In genomic region chr3:13102386-13103345, GRCh38 we compare ENCODE assay signal across 24 cellular contexts.
"Had no signal": no experiment of that assay in that cellular context is flagged by ENCODE, and none has a peak within 500 bp of the region (broad histone marks: within the 10 kb centered on the region; RNA-seq: fewer than 3 reads in every experiment).

No MANE protein-coding gene starts in this region.

- H3K4me1 Mint-ChIP-seq: central memory CD8-positive, alpha-beta T cell; stimulated activated naive CD8-positive, alpha-beta T cell treated with anti-CD3 and anti-CD28 coated beads, Interleukin-15, amount 100 ng/mL, for 72 hours had no signal

- H3K27me3 Mint-ChIP-seq: activated naive CD8-positive, alpha-beta T cell; naive thymus-derived CD8-positive, alpha-beta T cell; stimulated activated naive CD8-positive, alpha-beta T cell treated with anti-CD3 and anti-CD28 coated beads, Interleukin-15, amount 100 ng/mL, for 72 hours had no signal

- ATAC-seq: activated CD4-positive, CD25-positive, alpha-beta regulatory T cell treated with anti-CD3 and anti-CD28 coated beads, Interleukin-2, amount 50 U/mL, for 24 hours; left colon; naive thymus-derived CD8-positive, alpha-beta T cell; right cardiac atrium; stimulated activated naive CD8-positive, alpha-beta T cell treated with anti-CD3 and anti-CD28 coated beads, Interleukin-15, amount 100 ng/mL, for 72 hours had no signal

- H3K4me3 ChIP-seq: upper lobe of left lung, vagina had no signal

- H3K9me3 ChIP-seq: upper lobe of left lung, vagina had no signal

- DNase-seq: activated CD4-positive, alpha-beta T cell treated with anti-CD3 and anti-CD28 coated beads for 48 hours; activated CD4-positive, alpha-beta T cell treated with anti-CD3 and anti-CD28 coated beads, Interleukin-2, amount 50 U/mL, for 48 hours; activated CD8-positive, alpha-beta memory T cell treated with anti-CD3 and anti-CD28 coated beads for 24 hours; activated effector memory CD4-positive, alpha-beta T cell treated with Interleukin-2 at 50 U/mL for 16 hours; activated naive CD4-positive, alpha-beta T cell treated with Interleukin-2 at 50 U/mL for 16 hours; anterior cingulate cortex; dermis blood vessel endothelial cell; effector CD4-positive, alpha-beta T cell; hippocampal formation; left colon; midbrain; occipital lobe; stimulated activated naive CD8-positive, alpha-beta T cell treated with anti-CD3 and anti-CD28 coated beads, Interleukin-15, amount 100 ng/mL, for 72 hours; substantia nigra; T-helper 1 cell; upper lobe of left lung had no signal

- H3K4me1 ChIP-seq: upper lobe of left lung, vagina had no signal

- H3K27me3 ChIP-seq: upper lobe of left lung, vagina had no signal

- H3K27ac Mint-ChIP-seq: activated naive CD8-positive, alpha-beta T cell; T-helper 2 cell treated with Interferon-gamma antibody and Interleukin-4, amounts not matched to agents 5 μg/mL and 100 μg/mL, for 36 hours had no signal

- H3K36me3 Mint-ChIP-seq: activated naive CD8-positive, alpha-beta T cell; naive thymus-derived CD8-positive, alpha-beta T cell had no signal

- H3K4me3 Mint-ChIP-seq: activated naive CD8-positive, alpha-beta T cell; central memory CD8-positive, alpha-beta T cell; naive thymus-derived CD8-positive, alpha-beta T cell; neural crest cell; stimulated activated naive CD8-positive, alpha-beta T cell treated with anti-CD3 and anti-CD28 coated beads, Interleukin-15, amount 100 ng/mL, for 72 hours; T-helper 2 cell treated with Interferon-gamma antibody and Interleukin-4, amounts not matched to agents 5 μg/mL and 100 μg/mL, for 36 hours had no signal

- H3K36me3 ChIP-seq: upper lobe of left lung, vagina had no signal

- H3K27ac ChIP-seq: upper lobe of left lung, vagina had no signal

- H3K9me3 Mint-ChIP-seq: central memory CD8-positive, alpha-beta T cell; neural crest cell; stimulated activated naive CD8-positive, alpha-beta T cell treated with anti-CD3 and anti-CD28 coated beads, Interleukin-15, amount 100 ng/mL, for 72 hours; T-helper 2 cell treated with Interferon-gamma antibody and Interleukin-4, amounts not matched to agents 5 μg/mL and 100 μg/mL, for 36 hours had no signal
